In genomic region chr13:23794267-23795161, GRCh38 we compare ENCODE assay signal across 9 cellular contexts.
A peak's percentile ranks its signal among the peaks of the same experiment; 100 is the strongest.
DNase-seq lines count a peak whose midpoint lies in the region; ATAC-seq, FAIRE-seq and TF ChIP-seq lines count a peak whose summit lies in the region.
"Had no signal": no experiment of that assay in that cellular context is flagged by ENCODE, and none has a peak within 500 bp of the region (broad histone marks: within the 10 kb centered on the region; RNA-seq: fewer than 3 reads in every experiment).

No MANE protein-coding gene starts in this region.

- TF ChIP-seq RAD21 in HepG2 (CRISPR knock-in tag; IDR thresholded peaks at IDR 0.05) = no peak

- H3K4me1 ChIP-seq in osteoblast (ENCODE audit: insufficient read depth, low read length) (peaks cover 43% of the 10 kb centered on the region), HepG2 (ENCODE audit: insufficient read depth, low read length) (peaks cover 10% of the 10 kb centered on the region)

- no peak overlapping the region for H3K4me3 ChIP-seq in osteoblast (ENCODE audit: insufficient read depth, low read length)
- H3K4me3 ChIP-seq in HepG2 (replicated peaks in 1 of 3; ENCODE audit: insufficient read depth in 1 of 3, low read depth in 2 of 3, low read length in 3 of 3) = no peak overlapping the region

- no peaks in the 10 kb centered on the region for H3K9me3 Mint-ChIP-seq in activated T-helper 17 cell treated with anti-CD3 and anti-CD28 coated beads, Interleukin-2, amount 50 U/mL, for 72 hours

- peak overlapping the region; percentile 70 for H3K4me2 ChIP-seq in osteoblast (ENCODE audit: insufficient read depth, low read length)
- H3K4me2 ChIP-seq in HepG2 (ENCODE audit: low read depth, low read length) = no peak overlapping the region

- intact Hi-C loops in HepG2 (cut with micrococcal nuclease; ENCODE audit: unreplicated experiment) = no loop called here

- no TSS peak for BruUV-seq in HepG2 (replicated peaks; lab: Mats Ljungman, UMichigan)

- H3K36me3 ChIP-seq in osteoblast (ENCODE audit: insufficient read depth, low read length) = no peaks in the 10 kb centered on the region
- no peaks in the 10 kb centered on the region for H3K36me3 ChIP-seq in HepG2 (replicated peaks in 1 of 2; ENCODE audit: control insufficient read depth in 1 of 2, insufficient read depth in 2 of 2, low read length in 2 of 2)

- no peak for TF ChIP-seq POLR2A in HepG2 (IDR thresholded peaks at IDR 0.05; ENCODE audit: insufficient read depth in 1 of 2, low read depth in 2 of 2, low read length in 2 of 2)

- no peak overlapping the region for H3K27ac Mint-ChIP-seq in activated T-helper 17 cell treated with anti-CD3 and anti-CD28 coated beads, Interleukin-2, amount 50 U/mL, for 72 hours

- H3K27ac ChIP-seq in osteoblast (ENCODE audit: low read depth, low read length) (peak overlapping the region; percentile 90), HepG2 (ENCODE audit: extremely low read length, insufficient read depth, low read length) (no peak overlapping the region)

- H3K79me2 ChIP-seq in osteoblast (ENCODE audit: insufficient read depth, low read length) (no peaks in the 10 kb centered on the region), HepG2 (ENCODE audit: insufficient read depth, low read length) (no peaks in the 10 kb centered on the region)

- H3K9ac ChIP-seq in HepG2 (ENCODE audit: insufficient read depth, low read depth, low read length) = no peak overlapping the region

- TF ChIP-seq CTCF in osteoblast (IDR thresholded peaks at IDR 0.05; ENCODE audit: extremely low read depth, low read depth, low read length) = no peak
- TF ChIP-seq CTCF in HepG2 (CRISPR knock-in tag; IDR thresholded peaks at IDR 0.05) = no peak

- TF ChIP-seq EP300 in HepG2 (IDR thresholded peaks at IDR 0.05; ENCODE audit: low read depth in 2 of 2, low read length in 2 of 2) = no peak
- no peak for TF ChIP-seq EP300 in HepG2 (CRISPR knock-in tag; IDR thresholded peaks at IDR 0.05; ENCODE audit: borderline replicate concordance)

- peak overlapping the region; percentile 44 for H3K4me3 Mint-ChIP-seq in activated T-helper 17 cell treated with anti-CD3 and anti-CD28 coated beads, Interleukin-2, amount 50 U/mL, for 72 hours

- H3K36me3 Mint-ChIP-seq in activated T-helper 17 cell treated with anti-CD3 and anti-CD28 coated beads, Interleukin-2, amount 50 U/mL, for 72 hours (ENCODE audit: low read depth) = no peaks in the 10 kb centered on the region

- in situ Hi-C loops in HepG2 (cut with HindIII; ENCODE audit: extremely low pct_ligation_motif_present, low pct_unique_long_range_greater_than_20kb) = no loop called here

- CTCF ChIA-PET in HepG2 (lab: Yijun Ruan, JAX; ENCODE audit: low intra/inter-chr PET ratio, low total read pairs) = no interaction called here

- DNase-seq in GM18507 (ENCODE audit: extremely low spot score, insufficient read length, low read depth) = no peak
- DNase-seq in osteoblast (ENCODE audit: insufficient read length, low spot score, missing footprints) = no peak
- DNase-seq in HepG2 (ENCODE audit: low spot score) = no peak
- DNase-seq in SKM-1 (lab: John Stamatoyannopoulos, UW; ENCODE audit: unreplicated experiment) = no peak
- DNase-seq in NCI-H1417 (lab: John Stamatoyannopoulos, UW) = no peak
- DNase-seq in NCI-H2107 treated with DMSO at 0.1 percent for 48 hours (lab: John Stamatoyannopoulos, UW; ENCODE audit: unreplicated experiment) = no peak
- DNase-seq: NCI-H1417 treated with DMSO at 0.1 percent for 48 hours had no signal

- ATAC-seq in HG02642 (IDR thresholded peaks at IDR 0.05; ENCODE audit: poor library complexity, unreplicated experiment) (peak; percentile 55), HepG2 (no peak)
- peak; percentile 81 for ATAC-seq in activated T-helper 17 cell treated with anti-CD3 and anti-CD28 coated beads, Interleukin-2, amount 50 U/mL, for 72 hours (replicated peaks)

- H3K27me3 ChIP-seq in osteoblast (ENCODE audit: insufficient read depth, low read length) (no peaks in the 10 kb centered on the region), HepG2 (ENCODE audit: control insufficient read depth in 1 of 2, insufficient read depth in 2 of 2, low read length in 2 of 2) (no peaks in the 10 kb centered on the region)

- POLR2A ChIA-PET in HepG2 (lab: Yijun Ruan, JAX) = no interaction called here

- 93% methylated on average over 7 of the region's 7 CpGs for WGBS in HepG2 (ENCODE audit: low lambda C conversion rate)

- peaks cover 11% of the 10 kb centered on the region for H3K4me1 Mint-ChIP-seq in activated T-helper 17 cell treated with anti-CD3 and anti-CD28 coated beads, Interleukin-2, amount 50 U/mL, for 72 hours

- no peaks in the 10 kb centered on the region for H3K9me3 ChIP-seq in osteoblast (ENCODE audit: low read depth, low read length)
- no peaks in the 10 kb centered on the region for H3K9me3 ChIP-seq in HepG2 (ENCODE audit: low read length)

- FAIRE-seq in GM18507 (lab: Jason Lieb, UNC) = peak; percentile 67
- FAIRE-seq in HepG2 (lab: Jason Lieb, UNC) = no peak

- peak overlapping the region; percentile 25 for H2AFZ ChIP-seq in osteoblast (ENCODE audit: low read length)
- H2AFZ ChIP-seq in HepG2 (ENCODE audit: low read length) = no peak overlapping the region

- no peaks in the 10 kb centered on the region for H4K20me1 ChIP-seq in osteoblast (ENCODE audit: insufficient read depth, low read length)
- H4K20me1 ChIP-seq in HepG2 (ENCODE audit: insufficient read depth, low read length) = no peaks in the 10 kb centered on the region

- no peaks in the 10 kb centered on the region for H3K27me3 Mint-ChIP-seq in activated T-helper 17 cell treated with anti-CD3 and anti-CD28 coated beads, Interleukin-2, amount 50 U/mL, for 72 hours

TF ChIP-seq in HepG2, 621 proteins besides CTCF, POLR2A, EP300 and RAD21:
- TF ChIP-seq ZNF782 (CRISPR knock-in tag; IDR thresholded peaks at IDR 0.05; ENCODE audit: borderline replicate concordance) (no peak), SNAPC2 (CRISPR knock-in tag; IDR thresholded peaks at IDR 0.05) (no peak), HNF4A (CRISPR knock-in tag; IDR thresholded peaks at IDR 0.05) (no peak), TOE1 (CRISPR knock-in tag; IDR thresholded peaks at IDR 0.05) (no peak), ATF1 (CRISPR knock-in tag; IDR thresholded peaks at IDR 0.05) (no peak), TBP (CRISPR knock-in tag; IDR thresholded peaks at IDR 0.05) (no peak), ZNF720 (CRISPR knock-in tag; IDR thresholded peaks at IDR 0.05) (no peak), KAT7 (CRISPR knock-in tag; IDR thresholded peaks at IDR 0.05; ENCODE audit: borderline replicate concordance) (no peak), HOXA5 (CRISPR knock-in tag; IDR thresholded peaks at IDR 0.05) (no peak), NFIB (CRISPR knock-in tag; IDR thresholded peaks at IDR 0.05; ENCODE audit: borderline replicate concordance) (no peak), ZFP36L2 (CRISPR knock-in tag; IDR thresholded peaks at IDR 0.05) (no peak), FIP1L1 (IDR thresholded peaks at IDR 0.05; ENCODE audit: borderline replicate concordance, insufficient read depth, low read depth, low read length) (no peak), ZNF747 (CRISPR knock-in tag; IDR thresholded peaks at IDR 0.05; ENCODE audit: borderline replicate concordance) (no peak)
TF ChIP-seq in HepG2: peak in this region for 0.
